18 cellular contexts compared by ENCODE assay signal in the genomic region with DNA sequence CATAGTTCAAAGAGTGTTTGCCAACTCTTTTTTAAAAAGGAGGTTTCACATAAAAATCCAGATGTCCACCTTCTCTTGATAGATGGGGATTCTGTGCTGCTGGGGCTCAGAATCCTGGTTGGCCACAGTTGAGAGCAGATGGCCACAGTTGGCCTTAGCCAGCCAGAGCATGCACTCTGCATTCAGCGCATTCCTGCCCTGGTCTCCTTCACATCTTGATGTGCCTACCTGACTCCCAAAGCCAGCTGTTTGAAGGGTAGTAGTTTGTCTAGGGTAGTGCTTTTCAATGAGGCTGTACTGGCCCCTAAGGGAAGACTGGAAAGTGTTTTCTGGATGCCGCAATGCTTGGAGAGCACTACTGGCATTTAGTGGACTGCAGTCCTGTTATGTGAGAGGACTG.
"Had no signal": no experiment of that assay in that cellular context is flagged by ENCODE, and none has a peak within 500 bp of the region (broad histone marks: within the 10 kb centered on the region; RNA-seq: fewer than 3 reads in every experiment).

No MANE protein-coding gene starts in this region.

- H3K27ac ChIP-seq: heart right ventricle, ovary, right atrium auricular region, sigmoid colon, skin epidermis, stomach had no signal

- DNase-seq: effector memory CD4-positive, alpha-beta T cell; heart right ventricle; hypothalamus; immature natural killer cell; kidney; left cardiac atrium; mucosa of descending colon; naive thymus-derived CD8-positive, alpha-beta T cell; ovary; sigmoid colon; stimulated activated CD4-positive, alpha-beta T cell treated with anti-CD3 and anti-CD28 coated beads, Interleukin-12 subunit alpha, Interleukin-12 subunit beta, amount 100 ng/mL, for 4 hours; stimulated activated naive CD4-positive, alpha-beta T cell; stomach; trophoblast cell had no signal

- FAIRE-seq: frontal cortex had no signal

- H3K36me3 ChIP-seq: heart right ventricle, ovary, right atrium auricular region, sigmoid colon, stomach had no signal

- H3K27me3 ChIP-seq: heart right ventricle, ovary, right atrium auricular region, sigmoid colon, stomach had no signal

- ATAC-seq: esophagus mucosa; heart right ventricle; left cardiac atrium; mucosa of descending colon; naive thymus-derived CD8-positive, alpha-beta T cell had no signal

- H3K9me3 ChIP-seq: mucosa of descending colon, ovary, right atrium auricular region, sigmoid colon, stomach had no signal

- H3K4me3 ChIP-seq: heart right ventricle, mucosa of descending colon, ovary, right atrium auricular region, sigmoid colon, skin epidermis, stomach had no signal
